In genomic region chr10:44516941-44517340, GRCh38 we compare ENCODE assay signal across 28 cellular contexts.
"Had no signal": no experiment of that assay in that cellular context is flagged by ENCODE, and none has a peak within 500 bp of the region (broad histone marks: within the 10 kb centered on the region; RNA-seq: fewer than 3 reads in every experiment).

No MANE protein-coding gene starts in this region.

- H3K9me3 ChIP-seq: colonic mucosa, esophagus squamous epithelium had no signal

- H3K27me3 Mint-ChIP-seq: activated B cell treated with CpG ODN at 0.5 μM for 24 hours; activated CD8-positive, alpha-beta T cell treated with anti-CD3 and anti-CD28 coated beads for 36 hours; activated naive CD8-positive, alpha-beta T cell; activated T-helper 17 cell treated with anti-CD3 and anti-CD28 coated beads, Interleukin-2, amount 50 U/mL, for 72 hours; T-helper 17 cell had no signal

- H3K9me3 Mint-ChIP-seq: activated B cell treated with CpG ODN at 0.5 μM for 24 hours; activated CD8-positive, alpha-beta T cell treated with anti-CD3 and anti-CD28 coated beads for 36 hours; activated T-cell treated with anti-CD3 and anti-CD28 coated beads, Interleukin-2, amount 50 U/mL, for 4 hours; activated T-helper 17 cell treated with anti-CD3 and anti-CD28 coated beads, Interleukin-2, amount 50 U/mL, for 72 hours; endodermal cell; T-helper 2 cell treated with Interferon-gamma antibody and Interleukin-4, amounts not matched to agents 5 μg/mL and 100 μg/mL, for 36 hours had no signal

- H3K27ac Mint-ChIP-seq: activated B cell treated with CpG ODN at 0.5 μM for 24 hours; activated CD8-positive, alpha-beta T cell treated with anti-CD3 and anti-CD28 coated beads for 36 hours; activated naive CD8-positive, alpha-beta T cell; activated T-helper 17 cell treated with anti-CD3 and anti-CD28 coated beads, Interleukin-2, amount 50 U/mL, for 72 hours; endodermal cell; T-helper 17 cell; T-helper 2 cell treated with Interferon-gamma antibody and Interleukin-4, amounts not matched to agents 5 μg/mL and 100 μg/mL, for 36 hours had no signal

- H3K27me3 ChIP-seq: brain microvascular endothelial cell, colonic mucosa, esophagus squamous epithelium had no signal

- H3K36me3 ChIP-seq: brain microvascular endothelial cell, colonic mucosa, esophagus squamous epithelium, WERI-Rb-1 had no signal

- H3K36me3 Mint-ChIP-seq: activated naive CD8-positive, alpha-beta T cell had no signal

- ATAC-seq: activated CD4-positive, CD25-positive, alpha-beta regulatory T cell treated with anti-CD3 and anti-CD28 coated beads, Interleukin-2, amount 50 U/mL, for 24 hours; activated CD8-positive, alpha-beta T cell treated with anti-CD3 and anti-CD28 coated beads for 36 hours; activated T-cell treated with anti-CD3 and anti-CD28 coated beads, Interleukin-2, amount 50 U/mL, for 4 hours; activated T-helper 17 cell treated with anti-CD3 and anti-CD28 coated beads, Interleukin-2, amount 50 U/mL, for 72 hours; T-helper 17 cell had no signal

- H3K4me1 Mint-ChIP-seq: activated B cell treated with CpG ODN at 0.5 μM for 24 hours; activated T-helper 17 cell treated with anti-CD3 and anti-CD28 coated beads, Interleukin-2, amount 50 U/mL, for 72 hours; endodermal cell; T-helper 17 cell had no signal

- H3K4me3 ChIP-seq: colonic mucosa, esophagus squamous epithelium had no signal

- H3K27ac ChIP-seq: brain microvascular endothelial cell, colonic mucosa, esophagus squamous epithelium, WERI-Rb-1 had no signal

- H3K4me1 ChIP-seq: colonic mucosa, esophagus squamous epithelium had no signal

- H3K4me3 Mint-ChIP-seq: activated B cell treated with CpG ODN at 0.5 μM for 24 hours; activated CD8-positive, alpha-beta T cell treated with anti-CD3 and anti-CD28 coated beads for 36 hours; activated naive CD8-positive, alpha-beta T cell; activated T-cell treated with anti-CD3 and anti-CD28 coated beads, Interleukin-2, amount 50 U/mL, for 4 hours; activated T-helper 17 cell treated with anti-CD3 and anti-CD28 coated beads, Interleukin-2, amount 50 U/mL, for 72 hours; endodermal cell; T-helper 17 cell; T-helper 2 cell treated with Interferon-gamma antibody and Interleukin-4, amounts not matched to agents 5 μg/mL and 100 μg/mL, for 36 hours had no signal

- DNase-seq: activated B cell treated with CpG ODN at 0.5 μM for 24 hours; activated CD4-positive, alpha-beta T cell treated with anti-CD3 and anti-CD28 coated beads, Interleukin-2, amount 50 U/mL, for 1 hour; activated CD4-positive, alpha-beta T cell treated with anti-CD3 and anti-CD28 coated beads, Interleukin-2, amount 50 U/mL, for 48 hours; activated CD8-positive, alpha-beta memory T cell treated with anti-CD3 and anti-CD28 coated beads for 24 hours; activated effector memory CD4-positive, alpha-beta T cell treated with Interleukin-2 at 50 U/mL for 16 hours; activated gamma-delta T cell treated with Interleukin-2 at 50 U/mL for 16 hours; activated naive CD4-positive, alpha-beta T cell treated with anti-CD3 and anti-CD28 coated beads, Interleukin-2, amount 50 U/mL, for 16 hours; activated naive CD4-positive, alpha-beta T cell treated with Interleukin-2 at 50 U/mL for 16 hours; activated T-cell treated with anti-CD3 and anti-CD28 coated beads, Interleukin-2, amount 50 U/mL, for 4 hours; amniotic stem cell; anterior cingulate cortex; brain microvascular endothelial cell; central memory CD4-positive, alpha-beta T cell; cerebellar nuclear complex; colonic mucosa; effector memory CD4-positive, alpha-beta T cell; esophagus squamous epithelium; head of caudate nucleus; T-helper 1 cell; T-helper 17 cell; T1000 had no signal
